ENCODE assay signal across 14 cellular contexts in the genomic region with DNA sequence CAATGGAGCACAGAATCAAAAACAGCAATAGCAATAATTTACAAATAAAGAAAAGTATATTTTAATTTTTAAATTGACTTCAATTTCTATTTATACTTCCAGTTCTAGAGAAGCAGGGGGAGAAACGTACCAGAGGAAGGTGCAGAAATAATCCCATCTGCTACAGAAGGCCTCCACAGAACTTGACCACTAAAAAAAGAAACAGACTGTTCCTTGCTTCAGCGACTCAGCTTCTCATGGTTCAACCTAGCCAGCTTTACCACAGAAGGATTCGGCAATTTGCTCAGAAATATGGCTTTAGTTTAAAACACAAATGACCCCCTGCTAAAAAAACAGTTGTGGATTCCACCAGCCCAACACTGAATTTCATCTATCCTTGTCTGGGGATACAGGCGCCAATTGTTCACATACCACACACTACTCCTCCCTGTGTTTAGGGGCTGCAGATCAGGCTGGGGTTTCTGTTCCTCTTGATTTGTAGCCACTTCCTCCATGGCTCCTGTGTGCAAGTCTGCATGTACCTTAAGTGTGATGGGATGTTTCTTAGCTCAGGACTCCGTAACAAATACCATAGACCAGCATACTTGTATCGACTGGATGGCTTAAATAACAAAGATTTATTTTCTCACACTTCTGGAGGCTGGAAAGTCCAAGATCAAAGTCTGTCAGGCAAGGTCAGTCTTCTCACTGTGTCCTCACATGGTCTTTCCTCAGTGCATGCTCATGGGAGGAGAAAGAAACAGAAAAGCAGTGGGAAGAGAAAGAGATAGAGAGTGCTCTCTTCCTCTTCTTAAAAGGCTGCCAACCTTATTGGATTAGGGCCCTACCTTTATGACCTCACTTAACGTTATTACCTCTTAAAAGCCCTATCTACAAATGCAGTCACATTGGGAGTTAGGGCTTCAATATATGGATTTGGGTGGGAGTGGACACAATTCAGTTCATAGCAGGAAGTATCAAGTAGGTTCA.
DNase-seq lines count a peak whose midpoint lies in the region; ATAC-seq and TF ChIP-seq lines count a peak whose summit lies in the region.
"Had no signal": no experiment of that assay in that cellular context is flagged by ENCODE, and none has a peak within 500 bp of the region (broad histone marks: within the 10 kb centered on the region; RNA-seq: fewer than 3 reads in every experiment).

No MANE protein-coding gene starts in this region.

- no peak overlapping the region for H4K5ac ChIP-seq in H9 (ENCODE audit: insufficient read length, low read depth, low read length)

- no peak overlapping the region for H2AK5ac ChIP-seq in H9 (ENCODE audit: insufficient read length, low read length)

- H4K8ac ChIP-seq in H9 (replicated peaks; ENCODE audit: insufficient read length, low read depth, low read length) = no peak overlapping the region

- H3K56ac ChIP-seq in H9 (ENCODE audit: insufficient read length, low read depth, low read length) = no peak overlapping the region

- no peaks in the 10 kb centered on the region for H3K4me1 Mint-ChIP-seq in H9
- H3K4me1 Mint-ChIP-seq: activated CD4-positive, alpha-beta memory T cell treated with anti-CD3 and anti-CD28 coated beads, Interleukin-2, amount 10 ng/mL, durations not matched to agents 7 days and 5 days had no signal

- no peaks in the 10 kb centered on the region for H3K4me1 ChIP-seq in H9 (ENCODE audit: insufficient read depth, low read length)
- H3K4me1 ChIP-seq: A549, gastroesophageal sphincter, suprapubic skin had no signal

- no peaks in the 10 kb centered on the region for H4K20me1 ChIP-seq in H9 (ENCODE audit: control insufficient read depth, insufficient read depth, insufficient read length)

- H2BK15ac ChIP-seq in H9 (ENCODE audit: low read depth, low read length) = no peak overlapping the region

- no peaks in the 10 kb centered on the region for H3K23me2 ChIP-seq in H9 (ENCODE audit: insufficient read length, low read depth, low read length, poor library complexity, severe bottlenecking)

- H3K9me3 ChIP-seq in H9 (ENCODE audit: control insufficient read depth, low read depth, low read length) = no peaks in the 10 kb centered on the region
- H3K9me3 ChIP-seq: A549, gastroesophageal sphincter, suprapubic skin had no signal

- H3T11ph ChIP-seq in H9 (ENCODE audit: low read length) = no peak overlapping the region

- H2BK12ac ChIP-seq in H9 (ENCODE audit: insufficient read length, low read depth, low read length) = no peak overlapping the region

- WGBS in H9 (ENCODE audit: extremely low coverage, insufficient read length, low lambda C conversion rate) = no CpG with 5 or more reads among the region's 7 CpGs

- H3K27me3 ChIP-seq in H9 (ENCODE audit: insufficient read depth, low read length) = no peaks in the 10 kb centered on the region
- H3K27me3 ChIP-seq: gastroesophageal sphincter, suprapubic skin had no signal

- no peaks in the 10 kb centered on the region for H3K79me1 ChIP-seq in H9 (ENCODE audit: insufficient read depth, low read depth, low read length, poor library complexity, severe bottlenecking)

- no peaks in the 10 kb centered on the region for H3K79me2 ChIP-seq in H9 (ENCODE audit: insufficient read depth, low read length)

- no peak overlapping the region for H2BK20ac ChIP-seq in H9 (ENCODE audit: low read depth, low read length, poor library complexity, severe bottlenecking)

- ATAC-seq in HG02759 (IDR thresholded peaks at IDR 0.05; ENCODE audit: unreplicated experiment) (peak; percentile 86), HG03565 (IDR thresholded peaks at IDR 0.05; ENCODE audit: unreplicated experiment) (peak; percentile 80)
- ATAC-seq: A549, gastroesophageal sphincter had no signal

- no peaks in the 10 kb centered on the region; the same call in 1 of the 2 replicates for H3K27me3 Mint-ChIP-seq in H9 (ENCODE audit: low read depth)

- H3K4me2 ChIP-seq in H9 (ENCODE audit: insufficient read depth, insufficient read length, low read length) = no peak overlapping the region
- H3K4me2 ChIP-seq: A549 had no signal

- H2BK5ac ChIP-seq in H9 (ENCODE audit: insufficient read length, low read length) = no peak overlapping the region

- no peak overlapping the region for H3K9ac ChIP-seq in H9 (ENCODE audit: extremely low read depth, insufficient read length, low read length)

- no peaks in the 10 kb centered on the region for H3K9me3 Mint-ChIP-seq in H9
- H3K9me3 Mint-ChIP-seq: activated CD4-positive, alpha-beta memory T cell treated with anti-CD3 and anti-CD28 coated beads, Interleukin-2, amount 10 ng/mL, durations not matched to agents 7 days and 5 days; brain had no signal

- no peak overlapping the region for H2BK120ac ChIP-seq in H9 (ENCODE audit: low read depth, low read length, poor library complexity, severe bottlenecking)

- no peak overlapping the region for H2AFZ ChIP-seq in H9 (ENCODE audit: low read length)

- peak; percentile 21 for DNase-seq in SKM-1 treated with dmso at 0.1 percent for 144 hours (lab: John Stamatoyannopoulos, UW; ENCODE audit: unreplicated experiment)
- no peak for DNase-seq in SKM-1 (lab: John Stamatoyannopoulos, UW; ENCODE audit: unreplicated experiment)
- DNase-seq in activated naive CD4-positive, alpha-beta T cell treated with anti-CD3 and anti-CD28 coated beads, Interleukin-2, amount 50 U/mL, for 16 hours = no peak
- no peak for DNase-seq in dermis blood vessel endothelial cell
- no peak for DNase-seq in H9
- no peak for DNase-seq in retina
- DNase-seq: activated CD4-positive, alpha-beta memory T cell treated with anti-CD3 and anti-CD28 coated beads, Interleukin-2, amount 10 ng/mL, durations not matched to agents 7 days and 5 days; midbrain had no signal

- no peak for TF ChIP-seq CTCF in H9 (conservative IDR thresholded peaks at IDR 0.05)

- no peak overlapping the region for H4K91ac ChIP-seq in H9 (ENCODE audit: insufficient read length, low read depth, low read length)

- no peak overlapping the region for H3K23ac ChIP-seq in H9 (ENCODE audit: insufficient read length, low read depth, low read length)

- H3K14ac ChIP-seq in H9 (ENCODE audit: insufficient read depth, low read length) = no peak overlapping the region

- H3K18ac ChIP-seq in H9 (ENCODE audit: insufficient read length, low read depth, low read length) = no peak overlapping the region

- H3K27ac ChIP-seq in H9 (ENCODE audit: insufficient read length, low read depth, low read length) = no peak overlapping the region
- H3K27ac ChIP-seq: A549, gastroesophageal sphincter, suprapubic skin had no signal

- H3K36me3 Mint-ChIP-seq in H9 (ENCODE audit: insufficient read depth in 1 of 3, low read depth in 3 of 3) = no peaks in the 10 kb centered on the region
- H3K36me3 Mint-ChIP-seq: brain had no signal

- no peak overlapping the region for H3K27ac Mint-ChIP-seq in H9
- H3K27ac Mint-ChIP-seq: activated CD4-positive, alpha-beta memory T cell treated with anti-CD3 and anti-CD28 coated beads, Interleukin-2, amount 10 ng/mL, durations not matched to agents 7 days and 5 days; brain had no signal

- H3K4me3 Mint-ChIP-seq in H9 = no peak overlapping the region
- H3K4me3 Mint-ChIP-seq: activated CD4-positive, alpha-beta memory T cell treated with anti-CD3 and anti-CD28 coated beads, Interleukin-2, amount 10 ng/mL, durations not matched to agents 7 days and 5 days; brain had no signal

- H3K4ac ChIP-seq in H9 (ENCODE audit: low read depth, low read length) = no peak overlapping the region
